10 cellular contexts compared by ENCODE assay signal in the genomic region with DNA sequence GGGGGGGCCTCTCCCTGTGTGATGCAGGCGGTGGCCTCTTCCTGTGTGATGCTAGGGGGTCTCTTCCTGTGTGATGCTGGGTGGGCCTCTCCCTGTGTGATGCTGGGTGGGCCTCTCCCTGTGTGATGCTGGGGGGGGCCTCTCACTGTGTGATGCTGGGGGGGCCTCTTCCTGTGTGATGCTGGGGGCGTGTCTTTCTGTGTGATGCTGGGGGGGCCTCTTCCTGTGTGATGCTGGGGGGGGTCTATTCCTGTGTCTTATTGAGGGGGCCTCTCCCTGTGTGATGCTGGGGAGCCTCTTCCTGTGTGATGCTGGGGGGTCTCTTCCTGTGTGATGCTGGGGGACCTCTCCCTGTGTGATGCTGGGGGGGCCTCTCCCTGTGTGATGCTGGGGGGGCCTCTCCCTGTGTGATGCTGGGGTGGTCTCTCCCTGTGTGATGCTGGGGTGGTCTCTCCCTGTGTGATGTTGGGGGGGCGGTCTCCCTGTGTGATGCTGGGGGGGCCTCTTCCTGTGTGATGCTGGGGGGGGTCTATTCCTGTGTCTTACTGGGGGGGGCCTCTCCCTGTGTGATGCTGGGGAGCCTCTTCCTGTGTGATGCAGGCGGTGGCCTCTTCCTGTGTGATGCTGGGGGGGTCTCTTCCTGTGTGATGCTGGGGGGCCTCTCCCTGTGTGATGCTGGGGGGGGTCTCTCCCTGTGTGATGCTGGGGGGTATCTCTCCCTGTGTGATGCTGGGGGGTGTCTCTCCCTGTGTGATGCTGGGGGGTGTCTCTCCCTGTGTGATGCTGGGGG. TPM values are rescaled to one million over a fixed set of nuclear protein-coding genes. Genes with fewer than 3 reads are reported as not detected.
DNase-seq lines count a peak whose midpoint lies in the region; ATAC-seq and TF ChIP-seq lines count a peak whose summit lies in the region.
"Not testable (repeated sequence)": the region's sequence is repeated elsewhere in the genome, so short reads cannot be mapped to it uniquely, and the experiment has no call there.
"Had no signal": no experiment of that assay in that cellular context is flagged by ENCODE, and none has a peak within 500 bp of the region (broad histone marks: within the 10 kb centered on the region; RNA-seq: fewer than 3 reads in every experiment).

No MANE protein-coding gene starts in this region.

- H3K4me3 ChIP-seq in CD8-positive, alpha-beta T cell (ENCODE audit: low read depth, low read length); neural cell (ENCODE audit: low read length): not testable (repeated sequence)

- H4K20me1 ChIP-seq in neural cell (ENCODE audit: insufficient read depth): not testable (repeated sequence)

- H3K36me3 ChIP-seq in CD8-positive, alpha-beta T cell (ENCODE audit: insufficient read depth, low read length); neural cell (ENCODE audit: insufficient read depth, low read length): not testable (repeated sequence)

- peaks cover 35% of the 10 kb centered on the region for H3K4me1 ChIP-seq in CD8-positive, alpha-beta T cell (ENCODE audit: insufficient read depth, low read length)

- not testable (repeated sequence) for H3F3A ChIP-seq in neural cell (ENCODE audit: insufficient read depth, low read length, poor library complexity, severe bottlenecking)

- H3K9me2 ChIP-seq in neural cell (ENCODE audit: insufficient read depth, low read length): not testable (repeated sequence)

- peaks cover 25% of the 10 kb centered on the region for H3K4me1 Mint-ChIP-seq in CD8-positive, alpha-beta T cell (ENCODE audit: low read depth)
- peaks cover 35% of the 10 kb centered on the region for H3K4me1 Mint-ChIP-seq in T-helper 1 cell treated with Interleukin-12 subunit alpha and Interleukin-12 subunit beta and Interleukin-4 antibody, amounts not matched to agents 30 μg/mL and 1 μg/mL, for 36 hours (ENCODE audit: low read depth)
- H3K4me1 Mint-ChIP-seq in activated CD4-positive, alpha-beta T cell treated with anti-CD3 and anti-CD28 coated beads, Interleukin-2, amount 10 ng/mL, durations not matched to agents 24 days and 14 days: peaks cover 37% of the 10 kb centered on the region
- peaks cover 36% of the 10 kb centered on the region for H3K4me1 Mint-ChIP-seq in activated T-cell treated with anti-CD3 and anti-CD28 coated beads, Interleukin-2, amount 50 U/mL, for 72 hours (ENCODE audit: low read depth)
- H3K4me1 Mint-ChIP-seq in activated naive CD8-positive, alpha-beta T cell treated with anti-CD3 and anti-CD28 coated beads for 36 hours: peaks cover 25% of the 10 kb centered on the region

- peak overlapping the region; percentile 20 for H3K9ac ChIP-seq in neural cell (ENCODE audit: low read length)

- peak in 3 of 7 experiments; percentile 26 to 89 (median 33) for DNase-seq in CD8-positive, alpha-beta T cell
- peak; percentile 79 for DNase-seq in activated CD4-positive, alpha-beta T cell treated with anti-CD3 and anti-CD28 coated beads, Interleukin-2, amount 10 ng/mL, durations not matched to agents 24 days and 14 days
- peak; percentile 53 to 56 for DNase-seq in activated T-cell treated with anti-CD3 and anti-CD28 coated beads, Interleukin-2, amount 50 U/mL, for 72 hours
- DNase-seq in activated naive CD8-positive, alpha-beta T cell treated with anti-CD3 and anti-CD28 coated beads for 36 hours: not testable (repeated sequence)
- DNase-seq in left ventricle myocardium superior: peak; percentile 0

- H3K9me3 Mint-ChIP-seq in CD8-positive, alpha-beta T cell; T-helper 1 cell treated with Interleukin-12 subunit alpha and Interleukin-12 subunit beta and Interleukin-4 antibody, amounts not matched to agents 30 μg/mL and 1 μg/mL, for 36 hours; activated CD4-positive, alpha-beta T cell treated with anti-CD3 and anti-CD28 coated beads, Interleukin-2, amount 10 ng/mL, durations not matched to agents 24 days and 14 days; activated T-cell treated with anti-CD3 and anti-CD28 coated beads, Interleukin-2, amount 50 U/mL, for 72 hours; activated naive CD8-positive, alpha-beta T cell treated with anti-CD3 and anti-CD28 coated beads for 36 hours: not testable (repeated sequence)

- H3K27me3 ChIP-seq in CD8-positive, alpha-beta T cell (ENCODE audit: insufficient read depth, low read length); neural cell (ENCODE audit: insufficient read depth, low read depth, low read length): not testable (repeated sequence)

- H3K9me3 ChIP-seq in CD8-positive, alpha-beta T cell (ENCODE audit: low read length); neural cell (ENCODE audit: low read length): not testable (repeated sequence)

- not testable (repeated sequence) for TF ChIP-seq CTCF in CD8-positive, alpha-beta T cell (IDR thresholded peaks at IDR 0.05); neural cell (IDR thresholded peaks at IDR 0.05; ENCODE audit: poor library complexity, severe bottlenecking)

- H2AFZ ChIP-seq in neural cell (ENCODE audit: low read depth, low read length): not testable (repeated sequence)

- intact Hi-C loops in CD8-positive, alpha-beta T cell (cut with DNase I, micrococcal nuclease): loop anchor here (5.0 to 10.0 kb wide), 2 partner anchors 291 to 294 kb away; no protein-coding TSS in a partner anchor
- intact Hi-C loops in activated CD4-positive, alpha-beta T cell treated with anti-CD3 and anti-CD28 coated beads, Interleukin-2, amount 10 ng/mL, durations not matched to agents 24 days and 14 days (cut with micrococcal nuclease); left ventricle myocardium superior (cut with micrococcal nuclease): not testable (repeated sequence)

- not testable (repeated sequence) for H3K79me2 ChIP-seq in neural cell (replicated peaks; ENCODE audit: insufficient read depth, low read length)

- not testable (repeated sequence) for ATAC-seq in CD8-positive, alpha-beta T cell; activated T-cell treated with anti-CD3 and anti-CD28 coated beads, Interleukin-2, amount 50 U/mL, for 72 hours (replicated peaks in 1 of 2); left ventricle myocardium superior

- H3K27ac Mint-ChIP-seq in CD8-positive, alpha-beta T cell: peak overlapping the region; percentile 84
- H3K27ac Mint-ChIP-seq in T-helper 1 cell treated with Interleukin-12 subunit alpha and Interleukin-12 subunit beta and Interleukin-4 antibody, amounts not matched to agents 30 μg/mL and 1 μg/mL, for 36 hours: peak overlapping the region; percentile 92
- H3K27ac Mint-ChIP-seq in activated CD4-positive, alpha-beta T cell treated with anti-CD3 and anti-CD28 coated beads, Interleukin-2, amount 10 ng/mL, durations not matched to agents 24 days and 14 days: peak overlapping the region; percentile 85
- peak overlapping the region; percentile 9 for H3K27ac Mint-ChIP-seq in activated T-cell treated with anti-CD3 and anti-CD28 coated beads, Interleukin-2, amount 50 U/mL, for 72 hours
- peak overlapping the region; percentile 78 for H3K27ac Mint-ChIP-seq in activated naive CD8-positive, alpha-beta T cell treated with anti-CD3 and anti-CD28 coated beads for 36 hours

- peak overlapping the region; percentile 63 for H3K27ac ChIP-seq in CD8-positive, alpha-beta T cell (ENCODE audit: low read depth, low read length)
- H3K27ac ChIP-seq in neural cell (ENCODE audit: low read length): not testable (repeated sequence)

- H3K4me3 Mint-ChIP-seq in CD8-positive, alpha-beta T cell; activated naive CD8-positive, alpha-beta T cell treated with anti-CD3 and anti-CD28 coated beads for 36 hours: not testable (repeated sequence)
- peak overlapping the region; percentile 30 for H3K4me3 Mint-ChIP-seq in T-helper 1 cell treated with Interleukin-12 subunit alpha and Interleukin-12 subunit beta and Interleukin-4 antibody, amounts not matched to agents 30 μg/mL and 1 μg/mL, for 36 hours
- H3K4me3 Mint-ChIP-seq in activated CD4-positive, alpha-beta T cell treated with anti-CD3 and anti-CD28 coated beads, Interleukin-2, amount 10 ng/mL, durations not matched to agents 24 days and 14 days: peak overlapping the region; percentile 59
- H3K4me3 Mint-ChIP-seq in activated T-cell treated with anti-CD3 and anti-CD28 coated beads, Interleukin-2, amount 50 U/mL, for 72 hours: peak overlapping the region; percentile 15 to 53

- TF ChIP-seq EP300 in neural cell (conservative IDR thresholded peaks at IDR 0.05; ENCODE audit: poor library complexity, severe bottlenecking): not testable (repeated sequence)

- POLR2A ChIA-PET in CD8-positive, alpha-beta T cell (lab: Charles Lee): not testable (repeated sequence)

- H3K36me3 Mint-ChIP-seq in CD8-positive, alpha-beta T cell; T-helper 1 cell treated with Interleukin-12 subunit alpha and Interleukin-12 subunit beta and Interleukin-4 antibody, amounts not matched to agents 30 μg/mL and 1 μg/mL, for 36 hours (ENCODE audit: low read depth); activated CD4-positive, alpha-beta T cell treated with anti-CD3 and anti-CD28 coated beads, Interleukin-2, amount 10 ng/mL, durations not matched to agents 24 days and 14 days (ENCODE audit: low read depth); activated T-cell treated with anti-CD3 and anti-CD28 coated beads, Interleukin-2, amount 50 U/mL, for 72 hours (ENCODE audit: insufficient read depth in 2 of 2); activated naive CD8-positive, alpha-beta T cell treated with anti-CD3 and anti-CD28 coated beads for 36 hours: not testable (repeated sequence)

- H3K4me2 ChIP-seq in neural cell (ENCODE audit: low read length): not testable (repeated sequence)

- TF ChIP-seq RAD21 in neural cell (conservative IDR thresholded peaks at IDR 0.05): not testable (repeated sequence)

- H3K27me3 Mint-ChIP-seq in CD8-positive, alpha-beta T cell (ENCODE audit: low read depth); T-helper 1 cell treated with Interleukin-12 subunit alpha and Interleukin-12 subunit beta and Interleukin-4 antibody, amounts not matched to agents 30 μg/mL and 1 μg/mL, for 36 hours (ENCODE audit: low read depth); activated CD4-positive, alpha-beta T cell treated with anti-CD3 and anti-CD28 coated beads, Interleukin-2, amount 10 ng/mL, durations not matched to agents 24 days and 14 days; activated T-cell treated with anti-CD3 and anti-CD28 coated beads, Interleukin-2, amount 50 U/mL, for 72 hours (ENCODE audit: low read depth); activated naive CD8-positive, alpha-beta T cell treated with anti-CD3 and anti-CD28 coated beads for 36 hours: not testable (repeated sequence)

- CTCF ChIA-PET in CD8-positive, alpha-beta T cell (lab: Charles Lee): not testable (repeated sequence)

RNA-seq across cellular contexts. Expression of a gene that starts 25.7 kb away (rescaled TPM):
- 1 to 10 TPM; 1.0 to 1.8 TPM for total RNA-seq in CD8-positive, alpha-beta T cell
- total RNA-seq in activated CD4-positive, alpha-beta T cell treated with anti-CD3 and anti-CD28 coated beads, Interleukin-2, amount 10 ng/mL, durations not matched to agents 24 days and 14 days: 32.5 TPM in 2 replicates
- 1 to 10 TPM; 4.8 to 9.9 TPM for total RNA-seq in activated T-cell treated with anti-CD3 and anti-CD28 coated beads, Interleukin-2, amount 50 U/mL, for 72 hours
- 10 to 100 TPM; 19.9 to 22.2 TPM for total RNA-seq in activated naive CD8-positive, alpha-beta T cell treated with anti-CD3 and anti-CD28 coated beads for 36 hours
- 45.2 TPM for total RNA-seq in left ventricle myocardium superior
- 116 and 143 TPM in 2 replicates for polyA plus RNA-seq in neural cell
- polyA minus RNA-seq in neural cell: 102 and 118 TPM in 2 replicates
- total RNA-seq: Caco-2, HT-29, K562 had no signal

Comparison
In these comparisons a context has a peak if more than half of its experiments do, and no peak if none do; other contexts are left out.
1. H3K27ac Mint-ChIP-seq: peak in every context shown above with its lines; median percentile 92 in T-helper 1 cell treated with Interleukin-12 subunit alpha and Interleukin-12 subunit beta and Interleukin-4 antibody, amounts not matched to agents 30 μg/mL and 1 μg/mL, for 36 hours; 85 in activated CD4-positive, alpha-beta T cell treated with anti-CD3 and anti-CD28 coated beads, Interleukin-2, amount 10 ng/mL, durations not matched to agents 24 days and 14 days; 84 in CD8-positive, alpha-beta T cell; 78 in activated naive CD8-positive, alpha-beta T cell treated with anti-CD3 and anti-CD28 coated beads for 36 hours; 9 in activated T-cell treated with anti-CD3 and anti-CD28 coated beads, Interleukin-2, amount 50 U/mL, for 72 hours.